In the genomic region with DNA sequence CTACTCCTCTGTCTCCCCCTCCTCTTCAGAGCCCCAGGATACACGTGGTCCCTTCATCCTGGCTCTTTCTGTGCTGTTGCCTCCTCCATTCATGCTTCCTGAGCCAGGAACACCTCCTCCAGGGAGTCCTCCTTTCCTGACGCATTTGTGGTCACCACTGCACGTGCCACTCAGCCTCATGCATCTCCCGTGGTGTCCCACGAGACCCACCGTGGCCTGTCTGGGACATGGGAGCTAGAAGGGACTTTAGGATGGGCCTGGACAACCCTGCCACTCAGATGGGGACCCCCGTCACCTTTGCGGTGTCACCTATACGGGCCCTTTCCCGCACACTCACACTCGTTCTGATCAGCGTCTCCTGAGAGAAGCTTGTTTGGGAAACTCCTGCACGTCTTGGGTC, we compare ENCODE assay signal across 12 cellular contexts. TPM values are rescaled to one million over a fixed set of nuclear protein-coding genes. Genes with fewer than 3 reads are reported as not detected.
DNase-seq lines count a peak whose midpoint lies in the region; ATAC-seq, FAIRE-seq and TF ChIP-seq lines count a peak whose summit lies in the region.
"Had no signal": no experiment of that assay in that cellular context is flagged by ENCODE, and none has a peak within 500 bp of the region (broad histone marks: within the 10 kb centered on the region; RNA-seq: fewer than 3 reads in every experiment).

No MANE protein-coding gene starts in this region.

- H3K4me3 ChIP-seq in HL-60 (replicated peaks; ENCODE audit: insufficient read depth, low read length) (no peak overlapping the region), right atrium auricular region (peak overlapping the region in 1 of 2 donors; percentile 10), skin epidermis (peak overlapping the region in 1 of 7 experiments; percentile 6)

- ATAC-seq in GM18519 (IDR thresholded peaks at IDR 0.05; ENCODE audit: low FRiP score, unreplicated experiment) = no peak
- no peak for ATAC-seq in GM18517 (IDR thresholded peaks at IDR 0.05; ENCODE audit: unreplicated experiment)
- no peak for ATAC-seq in GM21737 (IDR thresholded peaks at IDR 0.05; ENCODE audit: unreplicated experiment)

- peaks cover 18% of the 10 kb centered on the region for H3K9me3 Mint-ChIP-seq in activated T-helper 2 cell treated with anti-CD3 and anti-CD28 coated beads, Interferon-gamma antibody, Interleukin-2, Interleukin-4, amounts not matched to agents 10 μg/mL and 5 μg/mL and 100 μg/mL, durations not matched to agents 14 hours and 24 hours and 36 hours

- TF ChIP-seq CTCF in HL-60 (IDR thresholded peaks at IDR 0.05; ENCODE audit: insufficient read depth, low read length) = no peak
- no peak for TF ChIP-seq CTCF in right atrium auricular region (IDR thresholded peaks at IDR 0.05)

- H3K36me3 Mint-ChIP-seq in activated T-helper 2 cell treated with anti-CD3 and anti-CD28 coated beads, Interferon-gamma antibody, Interleukin-2, Interleukin-4, amounts not matched to agents 10 μg/mL and 5 μg/mL and 100 μg/mL, durations not matched to agents 14 hours and 24 hours and 36 hours (ENCODE audit: low read depth) = peaks cover 61% of the 10 kb centered on the region

- peak overlapping the region; percentile 68 for H3K27ac Mint-ChIP-seq in activated T-helper 2 cell treated with anti-CD3 and anti-CD28 coated beads, Interferon-gamma antibody, Interleukin-2, Interleukin-4, amounts not matched to agents 10 μg/mL and 5 μg/mL and 100 μg/mL, durations not matched to agents 14 hours and 24 hours and 36 hours

- peaks cover 0 to 59% of the 10 kb centered on the region in 2 donors for H3K4me1 ChIP-seq in right atrium auricular region

- peak overlapping the region; percentile 70 for H3K4me3 Mint-ChIP-seq in activated T-helper 2 cell treated with anti-CD3 and anti-CD28 coated beads, Interferon-gamma antibody, Interleukin-2, Interleukin-4, amounts not matched to agents 10 μg/mL and 5 μg/mL and 100 μg/mL, durations not matched to agents 14 hours and 24 hours and 36 hours (ENCODE audit: low read depth)

- H3K9me3 ChIP-seq in right atrium auricular region = no peaks in the 10 kb centered on the region

- no peaks in the 10 kb centered on the region for H3K36me3 ChIP-seq in right atrium auricular region

- H3K27me3 ChIP-seq in HL-60 (ENCODE audit: insufficient read depth, poor library complexity, severe bottlenecking) (no peaks in the 10 kb centered on the region), right atrium auricular region (no peaks in the 10 kb centered on the region)

- H3K27ac ChIP-seq in HL-60 (replicated peaks) = peak overlapping the region; percentile 67
- peak overlapping the region; percentile 65 to 67 for H3K27ac ChIP-seq in right atrium auricular region
- H3K27ac ChIP-seq in skin epidermis = peak overlapping the region in 18 of 21 experiments; percentile 7 to 89 (median 78)

- peaks cover 87% of the 10 kb centered on the region for H3K4me1 Mint-ChIP-seq in activated T-helper 2 cell treated with anti-CD3 and anti-CD28 coated beads, Interferon-gamma antibody, Interleukin-2, Interleukin-4, amounts not matched to agents 10 μg/mL and 5 μg/mL and 100 μg/mL, durations not matched to agents 14 hours and 24 hours and 36 hours (ENCODE audit: low read depth)

- H3K27me3 Mint-ChIP-seq in activated T-helper 2 cell treated with anti-CD3 and anti-CD28 coated beads, Interferon-gamma antibody, Interleukin-2, Interleukin-4, amounts not matched to agents 10 μg/mL and 5 μg/mL and 100 μg/mL, durations not matched to agents 14 hours and 24 hours and 36 hours (ENCODE audit: low read depth) = no peaks in the 10 kb centered on the region

- no peak for FAIRE-seq in HTR-8/SVneo (lab: Jason Lieb, UNC)
- FAIRE-seq: endometrium, islet of Langerhans had no signal

- intact Hi-C loops in activated T-helper 2 cell treated with anti-CD3 and anti-CD28 coated beads, Interferon-gamma antibody, Interleukin-2, Interleukin-4, amounts not matched to agents 10 μg/mL and 5 μg/mL and 100 μg/mL, durations not matched to agents 14 hours and 24 hours and 36 hours (cut with micrococcal nuclease) = no loop called here

- DNase-seq in HL-60 (ENCODE audit: low read depth in 1 of 2, low spot score in 1 of 2) (no peak), right atrium auricular region (ENCODE audit: low spot score) (no peak), HTR-8/SVneo (ENCODE audit: insufficient read length, low spot score) (no peak)
- no peak for DNase-seq in activated T-helper 2 cell treated with anti-CD3 and anti-CD28 coated beads, Interferon-gamma antibody, Interleukin-2, Interleukin-4, amounts not matched to agents 10 μg/mL and 5 μg/mL and 100 μg/mL, durations not matched to agents 14 hours and 24 hours and 36 hours (ENCODE audit: low spot score)
- DNase-seq: DMS79, SHP77 treated with DMSO at 0.1 percent for 48 hours had no signal

RNA-seq across cellular contexts. Expression of gene GLIPR2, which starts 6.7 kb away (rescaled TPM):
- total RNA-seq in activated T-helper 2 cell treated with anti-CD3 and anti-CD28 coated beads, Interferon-gamma antibody, Interleukin-2, Interleukin-4, amounts not matched to agents 10 μg/mL and 5 μg/mL and 100 μg/mL, durations not matched to agents 14 hours and 24 hours and 36 hours = 28.8 and 30.1 TPM in 2 replicates
- 10 to 100 TPM; 11.2 to 11.6 TPM for total RNA-seq in right atrium auricular region

RNA-seq across cellular contexts. Expression of gene CCIN, which starts 25.9 kb away (rescaled TPM):
- not detected in 2 replicates for total RNA-seq in activated T-helper 2 cell treated with anti-CD3 and anti-CD28 coated beads, Interferon-gamma antibody, Interleukin-2, Interleukin-4, amounts not matched to agents 10 μg/mL and 5 μg/mL and 100 μg/mL, durations not matched to agents 14 hours and 24 hours and 36 hours
- total RNA-seq in right atrium auricular region = not detected

RNA-seq across cellular contexts. Expression of gene CLTA, which starts 47.5 kb away (rescaled TPM):
- 160 and 161 TPM in 2 replicates for total RNA-seq in activated T-helper 2 cell treated with anti-CD3 and anti-CD28 coated beads, Interferon-gamma antibody, Interleukin-2, Interleukin-4, amounts not matched to agents 10 μg/mL and 5 μg/mL and 100 μg/mL, durations not matched to agents 14 hours and 24 hours and 36 hours
- 10 to 100 TPM; 67.2 to 87.7 TPM for total RNA-seq in right atrium auricular region
